Comparison of ENCODE assay signal across 8 cellular contexts in genomic region chr6:13012977-13013680, GRCh38.
DNase-seq lines count a peak whose midpoint lies in the region; ATAC-seq and TF ChIP-seq lines count a peak whose summit lies in the region.

No MANE protein-coding gene starts in this region.

- H3K4me1 Mint-ChIP-seq in type B pancreatic cell (ENCODE audit: unreplicated experiment), result peaks cover 22% of the 10 kb centered on the region

- TF ChIP-seq CTCF in AG10803 (conservative IDR thresholded peaks at IDR 0.05; ENCODE audit: low read length) (no peak), coronary artery (IDR thresholded peaks at IDR 0.05) (no peak), type B pancreatic cell (conservative IDR thresholded peaks at IDR 0.05) (no peak)

- peaks cover 12% of the 10 kb centered on the region for H3K79me1 ChIP-seq in mesenchymal stem cell (replicated peaks; ENCODE audit: low read length, poor library complexity, severe bottlenecking)

- no peak overlapping the region for H4K91ac ChIP-seq in mesenchymal stem cell (ENCODE audit: low read length)

- H3K27me3 ChIP-seq in MG63 (peaks cover 69% of the 10 kb centered on the region), mesenchymal stem cell (ENCODE audit: control insufficient read depth in 1 of 2, insufficient read depth in 1 of 2, low read length in 2 of 2) (peaks cover 35 to 45% of the 10 kb centered on the region in 2 experiments)

- DNase-seq in AG10803 (ENCODE audit: low read depth) (no peak), MG63 (peak; percentile 5), coronary artery (ENCODE audit: low spot score) (no peak), mesenchymal stem cell (peak; percentile 12), type B pancreatic cell (ENCODE audit: extremely low spot score, unreplicated experiment) (no peak)
- DNase-seq in stimulated activated CD4-positive, alpha-beta T cell treated with anti-CD3 and anti-CD28 coated beads, Interleukin-2, amount 100 ng/mL, for 48 hours, result no peak

- 7% methylated on average over 20 of the region's 21 CpGs for WGBS in mesenchymal stem cell

- ATAC-seq in GM19023 (IDR thresholded peaks at IDR 0.05; ENCODE audit: unreplicated experiment), result no peak
- ATAC-seq in HG02970 (IDR thresholded peaks at IDR 0.05; ENCODE audit: low FRiP score, unreplicated experiment), result no peak

- no peak overlapping the region for H2BK5ac ChIP-seq in mesenchymal stem cell (ENCODE audit: low read depth, low read length, poor library complexity, severe bottlenecking)

- H3K36me3 ChIP-seq in MG63, result no peaks in the 10 kb centered on the region
- H3K36me3 ChIP-seq in mesenchymal stem cell (ENCODE audit: control insufficient read depth in 1 of 2, insufficient read depth in 2 of 2, low read depth in 1 of 2, low read length in 2 of 2), result no peaks in the 10 kb centered on the region

- peak overlapping the region; percentile 62 for H3K4me3 ChIP-seq in AG10803 (ENCODE audit: low read length)
- H3K4me3 ChIP-seq in MG63, result peak overlapping the region; percentile 34
- peak overlapping the region; percentile 75 for H3K4me3 ChIP-seq in coronary artery
- H3K4me3 ChIP-seq in mesenchymal stem cell (ENCODE audit: insufficient read depth in 1 of 2, low read depth in 1 of 2, low read length in 2 of 2), result peak overlapping the region; percentile 51 to 80

- H3K4me3 Mint-ChIP-seq in type B pancreatic cell, result peak overlapping the region; percentile 93

- no peak overlapping the region for H2AK5ac ChIP-seq in mesenchymal stem cell (ENCODE audit: low read length, severe bottlenecking)

- no peak overlapping the region for H2BK15ac ChIP-seq in mesenchymal stem cell (ENCODE audit: low read depth, poor library complexity, severe bottlenecking)

- H3K4me2 ChIP-seq in mesenchymal stem cell (ENCODE audit: low read length, poor library complexity, severe bottlenecking), result peak overlapping the region; percentile 93

- no peak overlapping the region for H3K14ac ChIP-seq in mesenchymal stem cell (ENCODE audit: low read length in 2 of 2)

- no peak overlapping the region for H3K23ac ChIP-seq in mesenchymal stem cell (ENCODE audit: low read length in 2 of 2)

- H3K18ac ChIP-seq in mesenchymal stem cell (ENCODE audit: low read depth in 1 of 2, low read length in 2 of 2), result no peak overlapping the region

- no peaks in the 10 kb centered on the region for H3K9me3 Mint-ChIP-seq in type B pancreatic cell

- H3K27ac Mint-ChIP-seq in type B pancreatic cell, result peak overlapping the region; percentile 70

- H3K27ac ChIP-seq in coronary artery, result no peak overlapping the region
- no peak overlapping the region for H3K27ac ChIP-seq in mesenchymal stem cell (ENCODE audit: low read length, poor library complexity, severe bottlenecking)

- peaks cover 13% of the 10 kb centered on the region for H3K4me1 ChIP-seq in mesenchymal stem cell (ENCODE audit: control insufficient read depth, insufficient read depth, low read depth, low read length)

- no peak overlapping the region for H4K8ac ChIP-seq in mesenchymal stem cell (ENCODE audit: low read length)

- H3K36me3 Mint-ChIP-seq in type B pancreatic cell, result no peaks in the 10 kb centered on the region

- no peak overlapping the region for H2BK12ac ChIP-seq in mesenchymal stem cell (ENCODE audit: low read length in 2 of 2)

- H2AFZ ChIP-seq in mesenchymal stem cell (ENCODE audit: low read depth, low read length), result no peak overlapping the region

- H3K27me3 Mint-ChIP-seq in type B pancreatic cell, result peaks cover 58% of the 10 kb centered on the region

- no peaks in the 10 kb centered on the region for H3K9me3 ChIP-seq in MG63
- no peaks in the 10 kb centered on the region for H3K9me3 ChIP-seq in mesenchymal stem cell (ENCODE audit: control insufficient read depth, low read length)

- no peak overlapping the region for H3K4ac ChIP-seq in mesenchymal stem cell (ENCODE audit: low read depth in 1 of 2, low read length in 2 of 2)

- H2BK120ac ChIP-seq in mesenchymal stem cell (ENCODE audit: low read depth, low read length), result no peak overlapping the region

- H3K9ac ChIP-seq in mesenchymal stem cell (ENCODE audit: low read length), result peak overlapping the region; percentile 56

Comparison
In these comparisons a context has a peak if more than half of its experiments do, and no peak if none do; other contexts are left out.
1. DNase-seq: peak in MG63 (single experiment) and mesenchymal stem cell (single experiment); none in AG10803 (single experiment), coronary artery (single experiment), type B pancreatic cell (single experiment) and stimulated activated CD4-positive, alpha-beta T cell treated with anti-CD3 and anti-CD28 coated beads, Interleukin-2, amount 100 ng/mL, for 48 hours (0 of 2).
2. Peak in every context shown above with its lines, with median percentiles within 50 percentile points of each other: H3K4me3 ChIP-seq.